18 cellular contexts compared by ENCODE assay signal in the genomic region with DNA sequence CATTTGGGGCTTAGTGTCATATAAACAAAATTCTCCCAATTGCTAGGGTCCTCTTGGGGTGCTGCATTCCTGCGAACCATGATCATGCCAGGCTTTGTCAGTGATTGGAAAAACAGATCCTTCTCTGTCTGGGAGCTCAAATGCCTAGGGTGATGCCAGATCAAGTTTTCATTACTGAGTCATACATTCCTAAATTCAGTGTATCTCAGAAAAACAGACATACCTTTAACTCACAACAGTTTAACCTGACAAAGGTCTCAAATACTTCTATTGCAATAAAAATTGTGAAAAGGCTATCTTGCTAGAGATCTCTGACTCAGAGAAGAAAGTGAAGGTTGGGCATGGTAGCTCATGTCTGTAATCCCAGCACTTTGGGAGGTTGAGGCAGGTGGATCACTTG.
DNase-seq lines count a peak whose midpoint lies in the region; ATAC-seq and TF ChIP-seq lines count a peak whose summit lies in the region.
"Had no signal": no experiment of that assay in that cellular context is flagged by ENCODE, and none has a peak within 500 bp of the region (broad histone marks: within the 10 kb centered on the region; RNA-seq: fewer than 3 reads in every experiment).

No MANE protein-coding gene starts in this region.

- H3K27ac Mint-ChIP-seq in activated naive CD4-positive, alpha-beta T cell treated with anti-CD3 and anti-CD28 coated beads, Interleukin-2, amount 10 ng/mL, durations not matched to agents 7 days and 5 days: peak overlapping the region; percentile 35

- TF ChIP-seq CTCF in RWPE1 (conservative IDR thresholded peaks at IDR 0.05; ENCODE audit: low read depth): no peak
- TF ChIP-seq CTCF in foreskin keratinocyte (conservative IDR thresholded peaks at IDR 0.05): no peak
- TF ChIP-seq CTCF in GM13976 (IDR thresholded peaks at IDR 0.05; ENCODE audit: borderline replicate concordance, control extremely low read depth, extremely low read depth, insufficient read depth, missing control alignments): no peak

- POLR2A ChIA-PET in RWPE1 (lab: Yijun Ruan, JAX; ENCODE audit: low non-redundant PET): no interaction called here

- peaks cover 19% of the 10 kb centered on the region for H3K4me1 ChIP-seq in foreskin keratinocyte
- H3K4me1 ChIP-seq: A549, thyroid gland had no signal

- CTCF ChIA-PET in activated naive CD4-positive, alpha-beta T cell treated with anti-CD3 and anti-CD28 coated beads, Interleukin-2, amount 10 ng/mL, durations not matched to agents 7 days and 5 days (lab: Charles Lee): interaction anchor here (0.6 kb wide), 1 partner anchor 1128 kb away, joined by 3 read pairs; no protein-coding TSS in a partner anchor
- CTCF ChIA-PET in RWPE1 (lab: Yijun Ruan, JAX): no interaction called here

- peaks cover 32% of the 10 kb centered on the region for H3K27me3 Mint-ChIP-seq in activated naive CD4-positive, alpha-beta T cell treated with anti-CD3 and anti-CD28 coated beads, Interleukin-2, amount 10 ng/mL, durations not matched to agents 7 days and 5 days

- no peaks in the 10 kb centered on the region for H3K9me3 Mint-ChIP-seq in activated naive CD4-positive, alpha-beta T cell treated with anti-CD3 and anti-CD28 coated beads, Interleukin-2, amount 10 ng/mL, durations not matched to agents 7 days and 5 days

- in situ Hi-C loops in GM13976 (cut with MboI; ENCODE audit: low sequenced_read_pairs, unreplicated experiment): no loop called here

- H3K27ac ChIP-seq in RWPE1 (no peak overlapping the region), foreskin keratinocyte (no peak overlapping the region)
- H3K27ac ChIP-seq: A549; ascending aorta; BLaER1 treated with 17β-estradiol and CSF1 and Interleukin-3, amounts not matched to agents 10 nM and 100 nM; thyroid gland had no signal

- H3K27me3 ChIP-seq in foreskin keratinocyte: no peaks in the 10 kb centered on the region
- H3K27me3 ChIP-seq: ascending aorta; BLaER1 treated with 17β-estradiol and CSF1 and Interleukin-3, amounts not matched to agents 10 nM and 100 nM; thyroid gland had no signal

- peaks cover 33% of the 10 kb centered on the region for H3K4me1 Mint-ChIP-seq in activated naive CD4-positive, alpha-beta T cell treated with anti-CD3 and anti-CD28 coated beads, Interleukin-2, amount 10 ng/mL, durations not matched to agents 7 days and 5 days

- DNase-seq in activated naive CD4-positive, alpha-beta T cell treated with anti-CD3 and anti-CD28 coated beads, Interleukin-2, amount 10 ng/mL, durations not matched to agents 7 days and 5 days: no peak
- DNase-seq in activated naive CD4-positive, alpha-beta T cell treated with anti-CD3 and anti-CD28 coated beads, Interleukin-2, amount 50 U/mL, for 16 hours: no peak
- peak; percentile 69 for DNase-seq in RWPE1 (ENCODE audit: low spot score)
- DNase-seq in foreskin keratinocyte: peak; percentile 91 to 95
- peak; percentile 49 for DNase-seq in renal cortical epithelial cell (ENCODE audit: low read depth)
- no peak for DNase-seq in GM13976 (ENCODE audit: low spot score)
- DNase-seq in HuH-7.5 (ENCODE audit: low spot score): no peak
- no peak for DNase-seq in DMS53 (lab: John Stamatoyannopoulos, UW)
- DNase-seq: hippocampal formation, left colon, NCI-H1048, NCI-H446, retina, SHP77, thyroid gland had no signal

- H3K36me3 Mint-ChIP-seq in activated naive CD4-positive, alpha-beta T cell treated with anti-CD3 and anti-CD28 coated beads, Interleukin-2, amount 10 ng/mL, durations not matched to agents 7 days and 5 days: no peaks in the 10 kb centered on the region

- peak; percentile 92 for ATAC-seq in foreskin keratinocyte
- ATAC-seq: A549, left colon had no signal

- no peak overlapping the region for H3K4me3 Mint-ChIP-seq in activated naive CD4-positive, alpha-beta T cell treated with anti-CD3 and anti-CD28 coated beads, Interleukin-2, amount 10 ng/mL, durations not matched to agents 7 days and 5 days

Comparison
In these comparisons a context has a peak if more than half of its experiments do, and no peak if none do; other contexts are left out.
1. DNase-seq: peak in RWPE1 (single experiment), foreskin keratinocyte (2 of 2) and renal cortical epithelial cell (single experiment); none in activated naive CD4-positive, alpha-beta T cell treated with anti-CD3 and anti-CD28 coated beads, Interleukin-2, amount 10 ng/mL, durations not matched to agents 7 days and 5 days (single experiment), activated naive CD4-positive, alpha-beta T cell treated with anti-CD3 and anti-CD28 coated beads, Interleukin-2, amount 50 U/mL, for 16 hours (single experiment), GM13976 (single experiment), HuH-7.5 (single experiment) and DMS53 (single experiment).